ENCODE assay signal across 10 cellular contexts in genomic region chr3:52742418-52743041, GRCh38. TPM values are rescaled to one million over a fixed set of nuclear protein-coding genes. Genes with fewer than 3 reads are reported as not detected.
DNase-seq lines count a peak whose midpoint lies in the region; ATAC-seq, FAIRE-seq and TF ChIP-seq lines count a peak whose summit lies in the region.
"Had no signal": no experiment of that assay in that cellular context is flagged by ENCODE, and none has a peak within 500 bp of the region (broad histone marks: within the 10 kb centered on the region; RNA-seq: fewer than 3 reads in every experiment).

No MANE protein-coding gene starts in this region.

- no peaks in the 10 kb centered on the region for H3K4me1 ChIP-seq in keratinocyte (ENCODE audit: control insufficient read depth, extremely low read depth, insufficient read depth, low read length)
- H3K4me1 ChIP-seq: SJCRH30 had no signal

- no peaks in the 10 kb centered on the region for H3K9me1 ChIP-seq in keratinocyte (ENCODE audit: control insufficient read depth, extremely low read depth, insufficient read depth, low read length)

- FAIRE-seq in keratinocyte (lab: Jason Lieb, UNC), result no peak

- H3K27me3 ChIP-seq in keratinocyte (ENCODE audit: control insufficient read depth, extremely low read depth, insufficient read depth, low read length), result no peaks in the 10 kb centered on the region
- H3K27me3 ChIP-seq: SJCRH30 had no signal

- H3K9ac ChIP-seq in keratinocyte (ENCODE audit: control insufficient read depth, extremely low read depth, insufficient read depth, low read length), result no peak overlapping the region

- H4K20me1 ChIP-seq in keratinocyte (ENCODE audit: control insufficient read depth, extremely low read depth, insufficient read depth, low read length), result no peaks in the 10 kb centered on the region

- TF ChIP-seq CTCF in astrocyte of the cerebellum (IDR thresholded peaks at IDR 0.05; ENCODE audit: low read depth, low read length, missing control alignments) (peak; percentile 58), keratinocyte (optimal IDR thresholded peaks at IDR 0.05 in 1 of 3, IDR thresholded peaks at IDR 0.05 in 1 of 3, conservative IDR thresholded peaks at IDR 0.05 in 1 of 3; ENCODE audit: extremely low read depth in 1 of 3, insufficient read depth in 2 of 3, low read length in 3 of 3) (peak in 2 of 3 experiments; percentile 42 to 52)

- in situ Hi-C loops in astrocyte of the cerebellum (cut with HindIII; ENCODE audit: low sequenced_read_pairs), result no loop called here

- no peaks in the 10 kb centered on the region for H3K79me2 ChIP-seq in keratinocyte (ENCODE audit: control insufficient read depth, insufficient read depth, low read length)

- H3K36me3 ChIP-seq in keratinocyte (ENCODE audit: control insufficient read depth in 2 of 2, extremely low read depth in 1 of 2, insufficient read depth in 2 of 2, low read length in 2 of 2), result peaks cover 8 to 26% of the 10 kb centered on the region in 2 experiments

- H3K4me3 ChIP-seq in astrocyte of the cerebellum (ENCODE audit: low read depth, low read length) (no peak overlapping the region), keratinocyte (ENCODE audit: control insufficient read depth in 2 of 3, extremely low read depth in 1 of 3, insufficient read depth in 2 of 3, low read depth in 1 of 3, low read length in 3 of 3) (no peak overlapping the region)
- H3K4me3 ChIP-seq: SJCRH30 had no signal

- H3K27ac ChIP-seq in keratinocyte (ENCODE audit: control insufficient read depth, insufficient read depth, low read length), result no peak overlapping the region
- H3K27ac ChIP-seq: SJCRH30 had no signal

- no peaks in the 10 kb centered on the region for H3K9me3 ChIP-seq in keratinocyte (ENCODE audit: control insufficient read depth, low read depth, low read length)
- H3K9me3 ChIP-seq: SJCRH30 had no signal

- no peak overlapping the region for H3K4me2 ChIP-seq in keratinocyte (ENCODE audit: control insufficient read depth, extremely low read depth, insufficient read depth, low read depth, low read length)

- dilution Hi-C loops in keratinocyte (cut with MboI; ENCODE audit: extremely low pct_ligation_motif_present, low sequenced_read_pairs), result no loop called here

- no peak for ATAC-seq in HG02678 (IDR thresholded peaks at IDR 0.05; ENCODE audit: unreplicated experiment)
- no peak for ATAC-seq in HG03039 (IDR thresholded peaks at IDR 0.05; ENCODE audit: unreplicated experiment)
- ATAC-seq: naive thymus-derived CD8-positive, alpha-beta T cell had no signal

- no peak overlapping the region for H2AFZ ChIP-seq in keratinocyte (ENCODE audit: control insufficient read depth, low read length)

- DNase-seq in D341Med (ENCODE audit: low spot score) (peak; percentile 43), HS-5 (ENCODE audit: low read depth) (peak; percentile 6), astrocyte of the cerebellum (ENCODE audit: low read depth) (peak; percentile 3), keratinocyte (ENCODE audit: low read depth, low spot score) (no peak), GDM1 (lab: John Stamatoyannopoulos, UW) (no peak)
- DNase-seq in stimulated activated CD8-positive, alpha-beta memory T cell treated with anti-CD3 and anti-CD28 coated beads, Interleukin-4, amount 100 ng/mL, for 48 hours, result no peak

RNA-seq across cellular contexts. Expression of gene NEK4, which starts 28.2 kb away (rescaled TPM):
- 11.1 to 15.2 TPM (median 13.6 TPM) in 3 replicates for polyA plus RNA-seq in keratinocyte
- 2.5 TPM for polyA plus RNA-seq in keratinocyte (2011; ENCODE audit: low read depth)
- 8.7 and 12.6 TPM in 2 replicates for polyA plus RNA-seq in keratinocyte (2011; cell fraction: cytosol; rRNA removed)
- polyA plus RNA-seq in keratinocyte (2011; cell fraction: nucleus; rRNA removed), result 12.9 and 13.6 TPM in 2 replicates
- polyA plus RNA-seq in keratinocyte (2012; ENCODE audit: low replicate concordance), result 5.3 and 11.4 TPM in 2 replicates
- polyA minus RNA-seq in keratinocyte, result 10.9 to 19.8 TPM (median 13.8 TPM) in 3 replicates
- polyA minus RNA-seq in keratinocyte (2011; cell fraction: cytosol; rRNA and poly(A)+ RNA removed), result 16.3 TPM
- 10.4 and 18.8 TPM in 2 replicates for polyA minus RNA-seq in keratinocyte (2011; cell fraction: nucleus; rRNA and poly(A)+ RNA removed)

RNA-seq across cellular contexts. Expression of gene ITIH1, which starts 34.9 kb away (rescaled TPM):
- polyA plus RNA-seq in keratinocyte, result not detected in 3 replicates
- not detected for polyA plus RNA-seq in keratinocyte (2011; ENCODE audit: low read depth)
- not detected in 2 replicates for polyA plus RNA-seq in keratinocyte (2011; cell fraction: cytosol; rRNA removed)
- not detected in 2 replicates for polyA plus RNA-seq in keratinocyte (2011; cell fraction: nucleus; rRNA removed)
- not detected in 2 replicates for polyA plus RNA-seq in keratinocyte (2012; ENCODE audit: low replicate concordance)
- polyA minus RNA-seq in keratinocyte, result not detected in 3 replicates
- polyA minus RNA-seq in keratinocyte (2011; cell fraction: cytosol; rRNA and poly(A)+ RNA removed), result not detected
- polyA minus RNA-seq in keratinocyte (2011; cell fraction: nucleus; rRNA and poly(A)+ RNA removed), result not detected in 2 replicates
- polyA plus RNA-seq: naive thymus-derived CD8-positive, alpha-beta T cell had no signal

RNA-seq across cellular contexts. Expression of gene SPCS1, which starts 36.6 kb away (rescaled TPM):
- 99.4 to 142 TPM (median 140 TPM) in 3 replicates for polyA plus RNA-seq in keratinocyte
- 154 TPM for polyA plus RNA-seq in keratinocyte (2011; ENCODE audit: low read depth)
- polyA plus RNA-seq in keratinocyte (2011; cell fraction: cytosol; rRNA removed), result 135 and 178 TPM in 2 replicates
- polyA plus RNA-seq in keratinocyte (2011; cell fraction: nucleus; rRNA removed), result 79.5 and 100 TPM in 2 replicates
- polyA plus RNA-seq in keratinocyte (2012; ENCODE audit: low replicate concordance), result 157 and 161 TPM in 2 replicates
- 52.6 to 90.4 TPM (median 61.5 TPM) in 3 replicates for polyA minus RNA-seq in keratinocyte
- polyA minus RNA-seq in keratinocyte (2011; cell fraction: cytosol; rRNA and poly(A)+ RNA removed), result 134 TPM
- polyA minus RNA-seq in keratinocyte (2011; cell fraction: nucleus; rRNA and poly(A)+ RNA removed), result 31.9 and 37.9 TPM in 2 replicates

RNA-seq across cellular contexts. Expression of gene GLT8D1, which starts 36.9 kb away (rescaled TPM):
- polyA plus RNA-seq in keratinocyte, result 52.6 to 66.4 TPM (median 54.0 TPM) in 3 replicates
- 34.1 TPM for polyA plus RNA-seq in keratinocyte (2011; ENCODE audit: low read depth)
- polyA plus RNA-seq in keratinocyte (2011; cell fraction: cytosol; rRNA removed), result 33.0 and 59.5 TPM in 2 replicates
- 115 and 119 TPM in 2 replicates for polyA plus RNA-seq in keratinocyte (2011; cell fraction: nucleus; rRNA removed)
- polyA plus RNA-seq in keratinocyte (2012; ENCODE audit: low replicate concordance), result 32.0 and 41.1 TPM in 2 replicates
- 18.2 to 29.4 TPM (median 26.5 TPM) in 3 replicates for polyA minus RNA-seq in keratinocyte
- polyA minus RNA-seq in keratinocyte (2011; cell fraction: cytosol; rRNA and poly(A)+ RNA removed), result 38.4 TPM
- 24.5 and 34.1 TPM in 2 replicates for polyA minus RNA-seq in keratinocyte (2011; cell fraction: nucleus; rRNA and poly(A)+ RNA removed)

RNA-seq across cellular contexts. Expression of gene ITIH3, which starts 52.1 kb away (rescaled TPM):
- not detected in 3 replicates for polyA plus RNA-seq in keratinocyte
- not detected for polyA plus RNA-seq in keratinocyte (2011; ENCODE audit: low read depth)
- not detected in 2 replicates for polyA plus RNA-seq in keratinocyte (2011; cell fraction: cytosol; rRNA removed)
- not detected in 2 replicates for polyA plus RNA-seq in keratinocyte (2011; cell fraction: nucleus; rRNA removed)
- polyA plus RNA-seq in keratinocyte (2012; ENCODE audit: low replicate concordance), result 0.08 TPM in 1 of 2 replicates, not detected in the other
- 0.13 TPM in 1 of 3 replicates, not detected in the others for polyA minus RNA-seq in keratinocyte
- polyA minus RNA-seq in keratinocyte (2011; cell fraction: cytosol; rRNA and poly(A)+ RNA removed), result not detected
- polyA minus RNA-seq in keratinocyte (2011; cell fraction: nucleus; rRNA and poly(A)+ RNA removed), result not detected in 2 replicates

Comparison
In these comparisons a context has a peak if more than half of its experiments do, and no peak if none do; other contexts are left out.
1. DNase-seq: peak in D341Med (single experiment), HS-5 (single experiment) and astrocyte of the cerebellum (single experiment); none in keratinocyte (single experiment), GDM1 (single experiment) and stimulated activated CD8-positive, alpha-beta memory T cell treated with anti-CD3 and anti-CD28 coated beads, Interleukin-4, amount 100 ng/mL, for 48 hours (single experiment).